8 cellular contexts compared by ENCODE assay signal in the genomic region with DNA sequence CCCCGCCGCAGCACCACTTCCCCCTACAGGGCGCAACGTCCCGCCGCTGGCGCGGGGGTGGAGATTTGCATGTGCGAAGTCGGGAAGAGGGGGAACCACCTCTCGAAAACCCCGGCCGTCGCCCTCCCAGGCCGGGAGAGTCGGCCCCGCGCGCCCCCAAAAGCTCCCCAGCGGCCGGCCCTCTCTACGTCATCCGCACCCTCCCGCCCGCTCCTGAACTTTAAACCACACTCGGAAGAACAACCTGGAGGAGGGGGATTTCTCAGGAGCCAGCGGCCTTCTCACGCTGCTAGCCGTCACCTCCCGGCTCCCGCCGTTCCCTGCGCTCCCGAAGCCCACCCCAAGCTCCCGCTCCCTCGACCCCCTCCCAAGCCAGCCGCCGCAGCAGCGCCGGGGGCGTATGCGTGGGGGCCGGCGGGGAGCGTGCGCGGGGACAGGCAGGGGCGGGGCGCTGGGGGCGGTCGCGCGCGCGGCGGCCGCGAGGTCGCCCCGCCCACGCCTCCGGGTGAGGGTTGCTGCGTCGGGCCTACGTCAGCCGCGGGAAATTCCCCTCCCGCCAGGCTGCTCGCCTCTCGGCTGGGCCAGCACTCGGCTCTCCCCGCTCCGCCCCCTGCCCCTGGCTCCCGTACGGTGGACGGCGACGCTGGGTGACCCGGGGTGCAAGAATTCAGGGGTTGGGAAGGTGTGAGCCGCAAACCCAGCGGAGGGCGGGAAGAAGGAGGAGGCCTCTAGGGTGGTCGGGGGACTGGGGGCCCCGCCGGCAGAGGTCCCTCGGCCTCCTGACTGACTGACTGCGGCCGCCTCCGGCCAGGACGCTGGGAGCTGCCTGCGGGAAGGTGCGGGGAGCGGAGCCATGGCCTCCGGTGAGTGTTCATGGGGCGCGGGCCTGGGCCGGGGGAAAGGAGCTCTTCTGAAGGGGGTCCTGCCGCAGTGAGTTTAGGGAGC. TPM values are rescaled to one million over a fixed set of nuclear protein-coding genes. Genes with fewer than 3 reads are reported as not detected.
A peak's percentile ranks its signal among the peaks of the same experiment; 100 is the strongest.
DNase-seq lines count a peak whose midpoint lies in the region; ATAC-seq and TF ChIP-seq lines count a peak whose summit lies in the region.

A gene (plus strand): TSS at position 587 of the 945 bp plus-strand sequence. CDS start 267 bp downstream, at position 854.

- H3K36me3 ChIP-seq in adipocyte (ENCODE audit: control insufficient read depth, insufficient read depth, low read length, severe bottlenecking) (no peaks in the 10 kb centered on the region), heart left ventricle (no peaks in the 10 kb centered on the region), transverse colon (no peaks in the 10 kb centered on the region)

- peak; percentile 85 for ATAC-seq in HG02642 (IDR thresholded peaks at IDR 0.05; ENCODE audit: poor library complexity, unreplicated experiment)
- ATAC-seq in heart left ventricle, result peak; percentile 95 to 98 (median 97)

- H3K27me3 ChIP-seq in adipocyte (replicated peaks; ENCODE audit: control insufficient read depth, insufficient read depth, low read length) (no peaks in the 10 kb centered on the region), heart left ventricle (no peaks in the 10 kb centered on the region), transverse colon (no peaks in the 10 kb centered on the region)

- no peak for TF ChIP-seq EP300 in transverse colon (IDR thresholded peaks at IDR 0.05; ENCODE audit: low read depth)

- in situ Hi-C loops in transverse colon (cut with MboI; ENCODE audit: low pct_ligation_motif_present in 1 of 4, low pct_unique_long_range_greater_than_20kb in 1 of 4, low sequenced_read_pairs in 3 of 4), result no loop called here

- intact Hi-C loops in heart left ventricle (cut with DNase I), result loop anchor here in 3 of 10 donors (5.0 to 10.0 kb wide), 4 partner anchors 86 to 134 kb away; a partner anchor contains a TSS
- intact Hi-C loops in transverse colon (cut with DNase I; ENCODE audit: low total_unique reads), result loop anchor here (10.0 kb wide), 1 partner anchor 134 kb away; a partner anchor contains a TSS

- H3K9me3 ChIP-seq in adipocyte (ENCODE audit: control insufficient read depth, low read length), result no peaks in the 10 kb centered on the region
- no peaks in the 10 kb centered on the region for H3K9me3 ChIP-seq in heart left ventricle
- no peaks in the 10 kb centered on the region for H3K9me3 ChIP-seq in transverse colon

- H3K4me3 ChIP-seq in GM12875 (ENCODE audit: low read depth, low read length), result peak within 1 kb of the TSS; percentile 83
- peak within 1 kb of the TSS; percentile 89 for H3K4me3 ChIP-seq in adipocyte (ENCODE audit: low read length)
- H3K4me3 ChIP-seq in heart left ventricle, result peak within 1 kb of the TSS; percentile 54 to 95 (median 88)
- H3K4me3 ChIP-seq in transverse colon, result peak within 1 kb of the TSS; percentile 83 to 99 (median 92)

- H3K27ac ChIP-seq in heart left ventricle (peak within 1 kb of the TSS; percentile 89 to 98 (median 96)), transverse colon (peak within 1 kb of the TSS; percentile 96 to 100 (median 98))

- TF ChIP-seq POLR2A in heart left ventricle (IDR thresholded peaks at IDR 0.05) (peak in 1 of 2 donors; percentile 75), transverse colon (IDR thresholded peaks at IDR 0.05) (peak; percentile 96)

- peak within 1 kb of the TSS; percentile 89 for H3K9ac ChIP-seq in adipocyte (ENCODE audit: low read length)

- TF ChIP-seq CTCF in GM12875 (IDR thresholded peaks at IDR 0.05; ENCODE audit: borderline replicate concordance, insufficient read depth, low read depth, low read length), result peak; percentile 26; the same call in 1 of the 2 replicates
- peak in 6 of 12 donors; percentile 13 to 50 (median 28) for TF ChIP-seq CTCF in heart left ventricle (IDR thresholded peaks at IDR 0.05)
- peak in 3 of 5 experiments; percentile 19 to 50 (median 27) for TF ChIP-seq CTCF in transverse colon (IDR thresholded peaks at IDR 0.05)

- WGBS in heart left ventricle, 4 donors, result 0 to 1% (median 1%) methylated on average over 39 to 98 of the region's 98 CpGs
- WGBS in transverse colon (ENCODE audit: low coverage in 1 of 2), 2 donors, result 0 to 2% methylated on average over 4 to 83 of the region's 98 CpGs

- DNase-seq in NCI-H1105 (lab: John Stamatoyannopoulos, UW), result peak; percentile 73
- DNase-seq in T follicular helper cell (ENCODE audit: low read depth), result peak; percentile 84
- peak; percentile 97 for DNase-seq in adipocyte (ENCODE audit: low read depth)
- DNase-seq in heart left ventricle, result peak; percentile 94 to 95 (median 95)
- peak; percentile 82 for DNase-seq in pons (ENCODE audit: low spot score)
- peak; percentile 95 for DNase-seq in transverse colon

- H3K4me1 ChIP-seq in adipocyte (ENCODE audit: control insufficient read depth, insufficient read depth, low read length) (peaks cover 31% of the 10 kb centered on the region), heart left ventricle (peaks cover 3 to 42% (median 25%) of the 10 kb centered on the region in 12 donors), transverse colon (peaks cover 0 to 32% (median 22%) of the 10 kb centered on the region in 4 donors)

RNA-seq across cellular contexts. Expression of the gene that starts here (rescaled TPM):
- total RNA-seq in heart left ventricle (10 to 100 TPM in 2 of 9 donors, 1 to 10 TPM in 7; 4.3 to 16.0 (median 6.1) TPM), transverse colon (10 to 100 TPM in 3 of 4 donors, 1 to 10 TPM in 1; 6.2 to 29.5 (median 14.9) TPM)
- polyA plus RNA-seq in heart left ventricle, result 1 to 10 TPM; 1.4 to 2.8 TPM

Comparison
In these comparisons a context has a peak if more than half of its experiments do, and no peak if none do; other contexts are left out.
1. Peak in every context shown above with its lines: DNase-seq, ATAC-seq, H3K4me3 ChIP-seq and H3K27ac ChIP-seq.